10 cellular contexts compared by ENCODE assay signal in genomic region chr3:25007974-25008658, GRCh38.
DNase-seq lines count a peak whose midpoint lies in the region; ATAC-seq and TF ChIP-seq lines count a peak whose summit lies in the region.
"Had no signal": no experiment of that assay in that cellular context is flagged by ENCODE, and none has a peak within 500 bp of the region (broad histone marks: within the 10 kb centered on the region; RNA-seq: fewer than 3 reads in every experiment).

No MANE protein-coding gene starts in this region.

- H3K27me3 ChIP-seq in Caco-2 (replicated peaks; ENCODE audit: control insufficient read depth, insufficient read depth, low read length): no peaks in the 10 kb centered on the region

- DNase-seq in astrocyte of the cerebellum (ENCODE audit: low read depth) (peak; percentile 35), osteocyte (ENCODE audit: extremely low spot score, unreplicated experiment) (no peak), glutamatergic neuron (no peak), Caco-2 (no peak), GM13976 (ENCODE audit: low spot score) (no peak), NCI-H524 (lab: John Stamatoyannopoulos, UW) (no peak)
- DNase-seq: activated naive CD8-positive, alpha-beta T cell treated with anti-CD3 and anti-CD28 coated beads for 36 hours had no signal

- H3K4me1 Mint-ChIP-seq in osteocyte (ENCODE audit: unreplicated experiment) (peaks cover 14% of the 10 kb centered on the region), glutamatergic neuron (ENCODE audit: low read depth, unreplicated experiment) (no peaks in the 10 kb centered on the region), Caco-2 (ENCODE audit: low read depth, unreplicated experiment) (no peaks in the 10 kb centered on the region)
- H3K4me1 Mint-ChIP-seq: activated naive CD8-positive, alpha-beta T cell treated with anti-CD3 and anti-CD28 coated beads for 36 hours had no signal

- intact Hi-C loops in Caco-2 (cut with micrococcal nuclease; ENCODE audit: unreplicated experiment): no loop called here

- TF ChIP-seq CTCF in astrocyte of the cerebellum (IDR thresholded peaks at IDR 0.05; ENCODE audit: low read depth, low read length, missing control alignments): no peak
- no peak for TF ChIP-seq CTCF in osteocyte (IDR thresholded peaks at IDR 0.05)
- TF ChIP-seq CTCF in glutamatergic neuron (IDR thresholded peaks at IDR 0.05; ENCODE audit: partially characterized antibody, unreplicated experiment): no peak
- no peak for TF ChIP-seq CTCF in Caco-2 (IDR thresholded peaks at IDR 0.05; ENCODE audit: insufficient read depth in 1 of 2, low read depth in 1 of 2, low read length in 1 of 2, severe bottlenecking in 1 of 2, unreplicated experiment in 1 of 2)
- TF ChIP-seq CTCF in GM13976 (IDR thresholded peaks at IDR 0.05; ENCODE audit: borderline replicate concordance, control extremely low read depth, extremely low read depth, insufficient read depth, missing control alignments): no peak

- in situ Hi-C loops in astrocyte of the cerebellum (cut with HindIII; ENCODE audit: low sequenced_read_pairs): no loop called here
- in situ Hi-C loops in GM13976 (cut with MboI; ENCODE audit: low sequenced_read_pairs, unreplicated experiment): no loop called here

- no peaks in the 10 kb centered on the region for H3K4me1 ChIP-seq in Caco-2

- ATAC-seq in GM19351 (IDR thresholded peaks at IDR 0.05; ENCODE audit: unreplicated experiment) (peak; percentile 99), HG02973 (IDR thresholded peaks at IDR 0.05; ENCODE audit: unreplicated experiment) (peak; percentile 99)
- ATAC-seq: Panc1 had no signal

- H3K27ac Mint-ChIP-seq in osteocyte (ENCODE audit: unreplicated experiment) (peak overlapping the region; percentile 70), glutamatergic neuron (ENCODE audit: unreplicated experiment) (no peak overlapping the region), Caco-2 (ENCODE audit: unreplicated experiment) (no peak overlapping the region)
- H3K27ac Mint-ChIP-seq: activated naive CD8-positive, alpha-beta T cell treated with anti-CD3 and anti-CD28 coated beads for 36 hours had no signal

- H3K9me3 Mint-ChIP-seq in osteocyte (ENCODE audit: unreplicated experiment): no peaks in the 10 kb centered on the region
- H3K9me3 Mint-ChIP-seq in glutamatergic neuron (ENCODE audit: unreplicated experiment): no peaks in the 10 kb centered on the region
- no peaks in the 10 kb centered on the region for H3K9me3 Mint-ChIP-seq in Caco-2 (ENCODE audit: unreplicated experiment)
- H3K9me3 Mint-ChIP-seq: activated naive CD8-positive, alpha-beta T cell treated with anti-CD3 and anti-CD28 coated beads for 36 hours had no signal

- BruUV-seq in Caco-2 (replicated peaks; lab: Mats Ljungman, UMichigan): no TSS peak

- no peaks in the 10 kb centered on the region for H3K9me3 ChIP-seq in Caco-2

- CTCF ChIA-PET in Caco-2 (lab: Charles Lee): no interaction called here

- no peak overlapping the region for H3K4me3 Mint-ChIP-seq in osteocyte (ENCODE audit: unreplicated experiment)
- H3K4me3 Mint-ChIP-seq in glutamatergic neuron (ENCODE audit: unreplicated experiment): no peak overlapping the region
- H3K4me3 Mint-ChIP-seq in Caco-2 (ENCODE audit: unreplicated experiment): no peak overlapping the region
- H3K4me3 Mint-ChIP-seq: activated naive CD8-positive, alpha-beta T cell treated with anti-CD3 and anti-CD28 coated beads for 36 hours had no signal

- no peaks in the 10 kb centered on the region for H3K36me3 Mint-ChIP-seq in osteocyte (ENCODE audit: unreplicated experiment)
- H3K36me3 Mint-ChIP-seq in glutamatergic neuron (ENCODE audit: unreplicated experiment): no peaks in the 10 kb centered on the region
- no peaks in the 10 kb centered on the region for H3K36me3 Mint-ChIP-seq in Caco-2 (ENCODE audit: insufficient read depth, unreplicated experiment)
- H3K36me3 Mint-ChIP-seq: activated naive CD8-positive, alpha-beta T cell treated with anti-CD3 and anti-CD28 coated beads for 36 hours had no signal

- no peaks in the 10 kb centered on the region for H3K27me3 Mint-ChIP-seq in osteocyte (ENCODE audit: unreplicated experiment)
- no peaks in the 10 kb centered on the region for H3K27me3 Mint-ChIP-seq in glutamatergic neuron (ENCODE audit: unreplicated experiment)
- peaks cover 6% of the 10 kb centered on the region for H3K27me3 Mint-ChIP-seq in Caco-2 (ENCODE audit: insufficient read depth, unreplicated experiment)
- H3K27me3 Mint-ChIP-seq: activated naive CD8-positive, alpha-beta T cell treated with anti-CD3 and anti-CD28 coated beads for 36 hours had no signal

- no peaks in the 10 kb centered on the region for H3K36me3 ChIP-seq in Caco-2 (ENCODE audit: control insufficient read depth, insufficient read depth, low read length)

- POLR2A ChIA-PET in Caco-2 (lab: Charles Lee): no interaction called here

- H3K4me3 ChIP-seq in astrocyte of the cerebellum (ENCODE audit: low read depth, low read length) (no peak overlapping the region), Caco-2 (ENCODE audit: low read depth, low read length) (no peak overlapping the region)
